Comparison of ENCODE assay signal across 2 cellular contexts in genomic region chr3:127708837-127709236, GRCh38.
TF ChIP-seq lines count a peak whose summit lies in the region.

No MANE protein-coding gene starts in this region.

TF ChIP-seq in HepG2, 621 proteins besides CTCF, POLR2A, EP300 and RAD21:
- TF ChIP-seq PRDM4 (CRISPR knock-in tag; IDR thresholded peaks at IDR 0.05; ENCODE audit: borderline replicate concordance) (no peak), ZNF629 (CRISPR knock-in tag; conservative IDR thresholded peaks at IDR 0.05) (peak; percentile 73)

TF ChIP-seq in H1, 55 proteins besides CTCF, POLR2A, EP300 and RAD21:
- TF ChIP-seq KDM1A (IDR thresholded peaks at IDR 0.05; ENCODE audit: borderline replicate concordance, low read length) (peak; percentile 74; the same call in 1 of the 2 replicates), CBX8 (IDR thresholded peaks at IDR 0.05; ENCODE audit: borderline replicate concordance, low read depth, low read length) (no peak)
